Comparison of ENCODE assay signal across 24 cellular contexts in the genomic region with DNA sequence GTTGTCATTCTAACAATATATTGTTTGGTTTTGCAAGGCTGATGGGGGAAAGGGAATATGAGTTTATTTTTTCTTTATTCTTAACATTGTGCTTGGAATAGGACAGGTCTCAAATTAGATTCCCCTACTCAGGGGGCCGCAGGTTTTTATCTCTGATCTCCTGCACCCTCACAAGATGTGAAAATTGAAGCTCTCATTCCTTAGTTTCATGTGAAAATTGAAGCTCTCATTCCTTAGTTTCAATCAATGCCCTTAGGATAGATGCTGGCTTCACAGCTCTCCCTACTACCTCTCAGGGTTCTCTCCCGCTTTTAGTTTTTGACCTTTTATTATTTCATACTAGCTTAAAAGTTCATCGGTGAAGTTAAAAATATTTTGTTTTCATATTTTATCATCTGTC. TPM values are rescaled to one million over a fixed set of nuclear protein-coding genes. Genes with fewer than 3 reads are reported as not detected.
"Had no signal": no experiment of that assay in that cellular context is flagged by ENCODE, and none has a peak within 500 bp of the region (broad histone marks: within the 10 kb centered on the region; RNA-seq: fewer than 3 reads in every experiment).

No MANE protein-coding gene starts in this region.

- H3K27me3 ChIP-seq: foreskin keratinocyte, sigmoid colon, testis, vagina had no signal

- DNase-seq: activated CD4-positive, alpha-beta T cell treated with anti-CD3 and anti-CD28 coated beads, Interleukin-2, amount 10 ng/mL, durations not matched to agents 24 days and 14 days; activated CD8-positive, alpha-beta T cell treated with anti-CD3 and anti-CD28 coated beads, Interleukin-2, amount 10 ng/mL, durations not matched to agents 7 days and 5 days; activated effector memory CD4-positive, alpha-beta T cell treated with Interleukin-2 at 50 U/mL for 16 hours; activated naive CD4-positive, alpha-beta T cell treated with anti-CD3 and anti-CD28 coated beads for 36 hours; activated naive CD8-positive, alpha-beta T cell treated with anti-CD3 and anti-CD28 coated beads, Interleukin-2, amount 10 ng/mL, durations not matched to agents 7 days and 5 days; activated T-cell treated with anti-CD3 and anti-CD28 coated beads, Interleukin-2, amount 50 U/mL, for 24 hours; amniotic stem cell; erythroblast; lower lobe of right lung; naive thymus-derived CD8-positive, alpha-beta T cell; retina; sigmoid colon; stimulated activated CD4-positive, alpha-beta T cell treated with anti-CD3 and anti-CD28 coated beads, Interleukin-15, amount 100 ng/mL, for 24 hours; stimulated activated naive B cell treated with anti-CD40 and anti-IgM and Interleukin-4, amounts not matched to agents 10 μg/mL and 1 μg/mL and 100 μg/mL, for 72 hours; testis; trophoblast cell had no signal

- H3K4me3 Mint-ChIP-seq: activated CD8-positive, alpha-beta T cell treated with anti-CD3 and anti-CD28 coated beads, Interleukin-2, amount 10 ng/mL, durations not matched to agents 7 days and 5 days; activated naive CD4-positive, alpha-beta T cell treated with anti-CD3 and anti-CD28 coated beads for 36 hours; activated naive CD8-positive, alpha-beta T cell treated with anti-CD3 and anti-CD28 coated beads, Interleukin-2, amount 10 ng/mL, durations not matched to agents 7 days and 5 days; activated T-cell treated with anti-CD3 and anti-CD28 coated beads, Interleukin-2, amount 50 U/mL, for 24 hours; naive thymus-derived CD8-positive, alpha-beta T cell; stimulated activated naive B cell treated with anti-CD40 and anti-IgM and Interleukin-4, amounts not matched to agents 10 μg/mL and 1 μg/mL and 100 μg/mL, for 72 hours; T-helper 1 cell treated with Interleukin-12 subunit alpha and Interleukin-12 subunit beta and Interleukin-4 antibody, amounts not matched to agents 30 μg/mL and 1 μg/mL, for 36 hours had no signal

- H3K9me3 Mint-ChIP-seq: activated CD4-positive, alpha-beta T cell treated with anti-CD3 and anti-CD28 coated beads, Interleukin-2, amount 10 ng/mL, durations not matched to agents 24 days and 14 days; activated naive CD4-positive, alpha-beta T cell treated with anti-CD3 and anti-CD28 coated beads for 36 hours; activated naive CD8-positive, alpha-beta T cell treated with anti-CD3 and anti-CD28 coated beads, Interleukin-2, amount 10 ng/mL, durations not matched to agents 7 days and 5 days; activated T-cell treated with anti-CD3 and anti-CD28 coated beads, Interleukin-2, amount 50 U/mL, for 24 hours; stimulated activated naive B cell treated with anti-CD40 and anti-IgM and Interleukin-4, amounts not matched to agents 10 μg/mL and 1 μg/mL and 100 μg/mL, for 72 hours; T-helper 1 cell treated with Interleukin-12 subunit alpha and Interleukin-12 subunit beta and Interleukin-4 antibody, amounts not matched to agents 30 μg/mL and 1 μg/mL, for 36 hours had no signal

- H3K4me3 ChIP-seq: lower lobe of right lung, sigmoid colon, smooth muscle cell, testis, vagina had no signal

- H3K9me3 ChIP-seq: lower lobe of right lung, sigmoid colon, testis, vagina had no signal

- H3K27me3 Mint-ChIP-seq: activated CD4-positive, alpha-beta T cell treated with anti-CD3 and anti-CD28 coated beads, Interleukin-2, amount 10 ng/mL, durations not matched to agents 24 days and 14 days; activated naive CD8-positive, alpha-beta T cell treated with anti-CD3 and anti-CD28 coated beads, Interleukin-2, amount 10 ng/mL, durations not matched to agents 7 days and 5 days; activated T-cell treated with anti-CD3 and anti-CD28 coated beads, Interleukin-2, amount 50 U/mL, for 24 hours; naive thymus-derived CD8-positive, alpha-beta T cell; progenitor cell of endocrine pancreas; stimulated activated naive B cell treated with anti-CD40 and anti-IgM and Interleukin-4, amounts not matched to agents 10 μg/mL and 1 μg/mL and 100 μg/mL, for 72 hours had no signal

- H3K4me1 ChIP-seq: foreskin keratinocyte, lower lobe of right lung, sigmoid colon, testis, vagina had no signal

- H3K27ac Mint-ChIP-seq: activated CD4-positive, alpha-beta T cell treated with anti-CD3 and anti-CD28 coated beads, Interleukin-2, amount 10 ng/mL, durations not matched to agents 24 days and 14 days; activated CD8-positive, alpha-beta T cell treated with anti-CD3 and anti-CD28 coated beads, Interleukin-2, amount 10 ng/mL, durations not matched to agents 7 days and 5 days; activated naive CD4-positive, alpha-beta T cell treated with anti-CD3 and anti-CD28 coated beads for 36 hours; activated naive CD8-positive, alpha-beta T cell treated with anti-CD3 and anti-CD28 coated beads, Interleukin-2, amount 10 ng/mL, durations not matched to agents 7 days and 5 days; activated T-cell treated with anti-CD3 and anti-CD28 coated beads, Interleukin-2, amount 50 U/mL, for 24 hours; naive thymus-derived CD8-positive, alpha-beta T cell; progenitor cell of endocrine pancreas; stimulated activated naive B cell treated with anti-CD40 and anti-IgM and Interleukin-4, amounts not matched to agents 10 μg/mL and 1 μg/mL and 100 μg/mL, for 72 hours had no signal

- H3K27ac ChIP-seq: coronary artery, foreskin keratinocyte, lower lobe of right lung, sigmoid colon, testis, vagina had no signal

- ATAC-seq: activated CD4-positive, CD25-positive, alpha-beta regulatory T cell treated with anti-CD3 and anti-CD28 coated beads, Interleukin-2, amount 50 U/mL, for 24 hours; activated CD8-positive, alpha-beta T cell treated with anti-CD3 and anti-CD28 coated beads, Interleukin-2, amount 10 ng/mL, durations not matched to agents 7 days and 5 days; left lobe of liver; lower lobe of right lung; naive thymus-derived CD8-positive, alpha-beta T cell; stimulated activated naive B cell treated with anti-CD40 and anti-IgM and Interleukin-4, amounts not matched to agents 10 μg/mL and 1 μg/mL and 100 μg/mL, for 72 hours had no signal

- H3K36me3 ChIP-seq: lower lobe of right lung, sigmoid colon, vagina had no signal

- H3K36me3 Mint-ChIP-seq: naive thymus-derived CD8-positive, alpha-beta T cell; stimulated activated naive B cell treated with anti-CD40 and anti-IgM and Interleukin-4, amounts not matched to agents 10 μg/mL and 1 μg/mL and 100 μg/mL, for 72 hours had no signal

RNA-seq across cellular contexts. Expression of a gene that starts 12.0 kb away (rescaled TPM):
- total RNA-seq: naive thymus-derived CD8-positive, alpha-beta T cell had no signal
- polyA plus RNA-seq: naive thymus-derived CD8-positive, alpha-beta T cell had no signal
